8 cellular contexts compared by ENCODE assay signal in the genomic region with DNA sequence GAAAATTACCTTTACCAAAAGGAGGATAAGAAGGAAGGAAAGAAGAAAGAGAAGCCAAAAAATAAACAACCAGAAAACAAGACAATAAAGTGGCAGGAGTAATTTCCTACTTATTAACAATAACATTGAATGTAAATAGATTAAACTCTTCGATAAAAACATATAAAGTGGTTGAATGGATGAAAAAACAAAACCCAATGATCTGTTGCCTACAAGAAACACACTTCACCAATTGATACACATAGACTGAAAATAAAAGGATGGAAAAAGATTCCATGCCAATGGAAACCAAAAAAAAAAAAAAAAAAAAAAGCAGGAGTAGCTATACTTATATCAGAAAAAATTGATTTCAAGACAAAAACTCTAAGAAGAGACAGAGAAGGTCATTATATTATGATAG.
"Had no signal": no experiment of that assay in that cellular context is flagged by ENCODE, and none has a peak within 500 bp of the region (broad histone marks: within the 10 kb centered on the region; RNA-seq: fewer than 3 reads in every experiment).

No MANE protein-coding gene starts in this region.

- H3K4me3 ChIP-seq: GM12878 had no signal

- FAIRE-seq: G401.6, GM12878, GM12891, GM12892, GM18507, GM19239 had no signal

- DNase-seq: GDM1, GF-D8 had no signal
